ENCODE assay signal across 8 cellular contexts in genomic region chr12:57229634-57230380, GRCh38. TPM values are rescaled to one million over a fixed set of nuclear protein-coding genes. Genes with fewer than 3 reads are reported as not detected.
DNase-seq lines count a peak whose midpoint lies in the region; ATAC-seq, FAIRE-seq and TF ChIP-seq lines count a peak whose summit lies in the region.

SHMT2 (plus strand) TSS chr12:57229711; CDS start chr12:57229779, 68 bp downstream.

- no peaks in the 10 kb centered on the region for H3K9me3 Mint-ChIP-seq in immature natural killer cell

- TF ChIP-seq CTCF in WERI-Rb-1 (IDR thresholded peaks at IDR 0.05; ENCODE audit: low read depth, low read length) (no peak), bronchial epithelial cell (IDR thresholded peaks at IDR 0.05; ENCODE audit: insufficient read depth, low read length, severe bottlenecking) (no peak), smooth muscle cell (IDR thresholded peaks at IDR 0.05; ENCODE audit: borderline replicate concordance, insufficient read depth, poor library complexity, severe bottlenecking) (no peak)

- H3K79me2 ChIP-seq in smooth muscle cell (ENCODE audit: low read depth) = peaks cover 13% of the 10 kb centered on the region

- no peak within 1 kb of the TSS for H2AFZ ChIP-seq in smooth muscle cell (ENCODE audit: low read depth)

- peak; percentile 64 for ATAC-seq in GM18867 (IDR thresholded peaks at IDR 0.05; ENCODE audit: unreplicated experiment)
- peak; percentile 55 for ATAC-seq in HG03135 (IDR thresholded peaks at IDR 0.05; ENCODE audit: unreplicated experiment)

- peaks cover 28% of the 10 kb centered on the region for H3F3A ChIP-seq in smooth muscle cell (ENCODE audit: low read depth)

- H3K4me3 Mint-ChIP-seq in immature natural killer cell = peak within 1 kb of the TSS; percentile 94 to 99 (median 96)

- H3K4me1 ChIP-seq in smooth muscle cell (ENCODE audit: low read depth) = peaks cover 36% of the 10 kb centered on the region

- H3K9me3 ChIP-seq in WERI-Rb-1 (ENCODE audit: severe bottlenecking) (no peaks in the 10 kb centered on the region), smooth muscle cell (replicated peaks; ENCODE audit: low read depth) (no peaks in the 10 kb centered on the region)

- WGBS in smooth muscle cell (ENCODE audit: low lambda C conversion rate) = 1% methylated on average over 42 of the region's 42 CpGs

- H3K4me1 Mint-ChIP-seq in immature natural killer cell = peaks cover 42 to 56% of the 10 kb centered on the region in 2 donors

- H3K36me3 Mint-ChIP-seq in immature natural killer cell = peaks cover 16 to 27% (median 17%) of the 10 kb centered on the region in 3 donors

- peaks cover 20 to 29% (median 25%) of the 10 kb centered on the region in 3 donors for H3K27me3 Mint-ChIP-seq in immature natural killer cell (ENCODE audit: low read depth in 3 of 3)

- peak within 1 kb of the TSS; percentile 72 to 97 (median 92) for H3K27ac Mint-ChIP-seq in immature natural killer cell

- H3K4me3 ChIP-seq in WERI-Rb-1 (ENCODE audit: low read depth, low read length) (peak within 1 kb of the TSS; percentile 87), bronchial epithelial cell (ENCODE audit: low read depth, low read length) (peak within 1 kb of the TSS; percentile 90), smooth muscle cell (peak within 1 kb of the TSS; percentile 57)

- DNase-seq in NCI-H2227 treated with DMSO at 0.1 percent for 48 hours (lab: John Stamatoyannopoulos, UW) (peak; percentile 92), WERI-Rb-1 (peak; percentile 97), bronchial epithelial cell (ENCODE audit: low read depth) (peak; percentile 91), immature natural killer cell (peak; percentile 89 to 93 (median 93)), smooth muscle cell (lab: John Stamatoyannopoulos, UW; ENCODE audit: unreplicated experiment) (peak; percentile 87)

- H3K36me3 ChIP-seq in WERI-Rb-1 (peaks cover 46% of the 10 kb centered on the region), bronchial epithelial cell (ENCODE audit: control insufficient read depth, insufficient read depth, low read length) (peaks cover 34% of the 10 kb centered on the region), smooth muscle cell (ENCODE audit: low read depth) (no peaks in the 10 kb centered on the region)

- peak within 1 kb of the TSS; percentile 93 for H3K9ac ChIP-seq in smooth muscle cell (ENCODE audit: low read depth)

- peaks cover 43% of the 10 kb centered on the region for H4K20me1 ChIP-seq in smooth muscle cell (ENCODE audit: low read depth)

- H3K4me2 ChIP-seq in smooth muscle cell = peak within 1 kb of the TSS; percentile 84

- H3K27ac ChIP-seq in WERI-Rb-1 (peak within 1 kb of the TSS; percentile 85), smooth muscle cell (ENCODE audit: low read depth) (peak within 1 kb of the TSS; percentile 95)

- FAIRE-seq in A204.1 (lab: Jason Lieb, UNC) (peak; percentile 75), bronchial epithelial cell (lab: Jason Lieb, UNC) (peak; percentile 40)

- H3K27me3 ChIP-seq in WERI-Rb-1 (ENCODE audit: insufficient read depth, low read depth, severe bottlenecking) (no peaks in the 10 kb centered on the region), bronchial epithelial cell (ENCODE audit: control insufficient read depth, insufficient read depth, low read length) (peaks cover 7% of the 10 kb centered on the region), smooth muscle cell (ENCODE audit: low read depth) (peaks cover 23% of the 10 kb centered on the region)

RNA-seq across cellular contexts. Expression of gene SHMT2, which starts in this region (rescaled TPM):
- 357 and 413 TPM in 2 replicates for total RNA-seq in bronchial epithelial cell
- 10 to 100 TPM; 43.1 to 50.8 (median 49.3) TPM for polyA plus RNA-seq in immature natural killer cell
- 82.1 and 117 TPM in 2 replicates for total RNA-seq in smooth muscle cell
- polyA plus RNA-seq in smooth muscle cell = 107 TPM in 2 replicates

Comparison
In these comparisons a context has a peak if more than half of its experiments do, and no peak if none do; other contexts are left out.
1. Peak in every context shown above with its lines: DNase-seq, ATAC-seq, H3K4me3 ChIP-seq and H3K27ac ChIP-seq.